Comparison of ENCODE assay signal across 18 cellular contexts in genomic region chr11:98234698-98235097, GRCh38.
DNase-seq lines count a peak whose midpoint lies in the region; ATAC-seq, FAIRE-seq and TF ChIP-seq lines count a peak whose summit lies in the region.
"Had no signal": no experiment of that assay in that cellular context is flagged by ENCODE, and none has a peak within 500 bp of the region (broad histone marks: within the 10 kb centered on the region; RNA-seq: fewer than 3 reads in every experiment).

No MANE protein-coding gene starts in this region.

- no peak overlapping the region for H3K23ac ChIP-seq in mesendoderm (ENCODE audit: low read length)

- no peaks in the 10 kb centered on the region for H3K36me3 ChIP-seq in GM23338 (ENCODE audit: insufficient read depth)
- H3K36me3 ChIP-seq in K562 (ENCODE audit: control insufficient read depth, insufficient read depth, low read length) = no peaks in the 10 kb centered on the region
- no peaks in the 10 kb centered on the region for H3K36me3 ChIP-seq in mesendoderm (ENCODE audit: control insufficient read depth, insufficient read depth, low read length)

- no peak overlapping the region for H4K5ac ChIP-seq in mesendoderm (ENCODE audit: low read length)

- no peak overlapping the region for H3K18ac ChIP-seq in mesendoderm (ENCODE audit: low read length)

- WGBS in K562 (ENCODE audit: insufficient coverage, low coverage, missing lambda C conversion rate) = 50% methylated on average over 2 of the region's 2 CpGs
- WGBS in mesendoderm (ENCODE audit: extremely low coverage, insufficient coverage, low lambda C conversion rate) = no CpG with 5 or more reads among the region's 2 CpGs

- BruUV-seq in K562 (replicated peaks; lab: Mats Ljungman, UMichigan) = no TSS peak

- no peaks in the 10 kb centered on the region for H3K36me3 Mint-ChIP-seq in GM23338 (ENCODE audit: low read depth)
- no peaks in the 10 kb centered on the region for H3K36me3 Mint-ChIP-seq in stimulated activated memory B cell treated with anti-CD40 and anti-IgM and Interleukin-4, amounts not matched to agents 10 μg/mL and 1 μg/mL and 100 μg/mL, for 72 hours
- H3K36me3 Mint-ChIP-seq: CD14-positive monocyte; CD4-positive, alpha-beta memory T cell had no signal

- H3K4me1 ChIP-seq in GM23338 (ENCODE audit: insufficient read depth) = no peaks in the 10 kb centered on the region
- H3K4me1 ChIP-seq in K562 (replicated peaks in 1 of 2; ENCODE audit: control insufficient read depth in 2 of 2, insufficient read depth in 2 of 2, low read length in 2 of 2) = no peaks in the 10 kb centered on the region
- no peaks in the 10 kb centered on the region for H3K4me1 ChIP-seq in mesendoderm (ENCODE audit: control insufficient read depth, low read depth, low read length)
- H3K4me1 ChIP-seq: A549 had no signal

- H3K27ac ChIP-seq in GM23338 (ENCODE audit: low read depth) (no peak overlapping the region), K562 (ENCODE audit: extremely low read depth, low read depth, low read length) (no peak overlapping the region), mesendoderm (ENCODE audit: low read depth, low read length) (no peak overlapping the region)
- H3K27ac ChIP-seq: 22Rv1, A549 had no signal

- H3K4me1 Mint-ChIP-seq in GM23338 = no peaks in the 10 kb centered on the region
- no peaks in the 10 kb centered on the region for H3K4me1 Mint-ChIP-seq in stimulated activated memory B cell treated with anti-CD40 and anti-IgM and Interleukin-4, amounts not matched to agents 10 μg/mL and 1 μg/mL and 100 μg/mL, for 72 hours
- H3K4me1 Mint-ChIP-seq: CD14-positive monocyte; CD4-positive, alpha-beta memory T cell; H9 had no signal

- H3K9me1 ChIP-seq in K562 (ENCODE audit: control insufficient read depth, insufficient read depth, low read length) = no peaks in the 10 kb centered on the region

- no peak for FAIRE-seq in K562 (lab: Jason Lieb, UNC)
- FAIRE-seq: A549, GM12878, H1 had no signal

- H3K27me3 Mint-ChIP-seq in GM23338 (ENCODE audit: insufficient read depth, low read depth, poor library complexity) = no peaks in the 10 kb centered on the region
- no peaks in the 10 kb centered on the region for H3K27me3 Mint-ChIP-seq in stimulated activated memory B cell treated with anti-CD40 and anti-IgM and Interleukin-4, amounts not matched to agents 10 μg/mL and 1 μg/mL and 100 μg/mL, for 72 hours
- H3K27me3 Mint-ChIP-seq: CD4-positive, alpha-beta memory T cell had no signal

- TF ChIP-seq EP300 in K562 (IDR thresholded peaks at IDR 0.05; ENCODE audit: low read length) = no peak

- H4K8ac ChIP-seq in mesendoderm (ENCODE audit: low read depth, low read length) = no peak overlapping the region

- H3K4me3 Mint-ChIP-seq in GM23338 = no peak overlapping the region
- no peak overlapping the region for H3K4me3 Mint-ChIP-seq in stimulated activated memory B cell treated with anti-CD40 and anti-IgM and Interleukin-4, amounts not matched to agents 10 μg/mL and 1 μg/mL and 100 μg/mL, for 72 hours
- H3K4me3 Mint-ChIP-seq: CD14-positive monocyte; CD4-positive, alpha-beta memory T cell; H9 had no signal

- intact Hi-C loops in K562 (cut with micrococcal nuclease) = no loop called here

- H3K9ac ChIP-seq in K562 (ENCODE audit: insufficient read depth in 1 of 2, low read depth in 2 of 2, low read length in 2 of 2) = no peak overlapping the region
- H3K9ac ChIP-seq in mesendoderm (ENCODE audit: low read length) = no peak overlapping the region

- ATAC-seq in GM23338 (no peak), K562 (no peak)
- no peak for ATAC-seq in stimulated activated memory B cell treated with anti-CD40 and anti-IgM and Interleukin-4, amounts not matched to agents 10 μg/mL and 1 μg/mL and 100 μg/mL, for 72 hours
- ATAC-seq: A549, GM12878 had no signal

- H3K4me2 ChIP-seq in GM23338 (no peak overlapping the region), K562 (ENCODE audit: insufficient read depth, low read length) (no peak overlapping the region), mesendoderm (ENCODE audit: low read length) (no peak overlapping the region)
- H3K4me2 ChIP-seq: A549 had no signal

- H3K79me1 ChIP-seq in mesendoderm (ENCODE audit: low read length) = no peaks in the 10 kb centered on the region

- no peak overlapping the region for H2AK5ac ChIP-seq in mesendoderm (ENCODE audit: low read length)

- H2AFZ ChIP-seq in GM23338 (no peak overlapping the region), K562 (ENCODE audit: low read depth, low read length) (no peak overlapping the region)

- H3F3A ChIP-seq in GM23338 (replicated peaks; ENCODE audit: low read depth) = no peaks in the 10 kb centered on the region

- POLR2A ChIA-PET in K562 (lab: Yijun Ruan, JAX) = no interaction called here

- peak; percentile 2 for DNase-seq in DMS 273 (lab: John Stamatoyannopoulos, UW; ENCODE audit: unreplicated experiment)
- DNase-seq in DMS 273 treated with DMSO at 0.1 percent for 48 hours (lab: John Stamatoyannopoulos, UW) = no peak
- peak; percentile 1 for DNase-seq in GM23338 (ENCODE audit: low spot score)
- no peak for DNase-seq in K562 (ENCODE audit: extremely low read depth in 1 of 4, low spot score in 3 of 4)
- DNase-seq in mesendoderm = peak; percentile 22
- DNase-seq in dedifferentiated amniotic fluid mesenchymal stem cell (ENCODE audit: extremely low spot score) = no peak
- DNase-seq: AML-193; CD4-positive, alpha-beta memory T cell; DMS53; DND-41; EL; H9 had no signal

- no peaks in the 10 kb centered on the region for H3K9me2 ChIP-seq in GM23338 (ENCODE audit: insufficient read depth)

- H3K4me3 ChIP-seq in GM23338 = no peak overlapping the region
- H3K4me3 ChIP-seq in K562 = no peak overlapping the region
- H3K4me3 ChIP-seq in mesendoderm (ENCODE audit: low read length) = no peak overlapping the region
- H3K4me3 ChIP-seq: A549, GM12878 had no signal

- no peak overlapping the region for H2BK15ac ChIP-seq in mesendoderm (replicated peaks; ENCODE audit: low read depth)

- no peak overlapping the region for H3K27ac Mint-ChIP-seq in GM23338
- H3K27ac Mint-ChIP-seq in stimulated activated memory B cell treated with anti-CD40 and anti-IgM and Interleukin-4, amounts not matched to agents 10 μg/mL and 1 μg/mL and 100 μg/mL, for 72 hours = no peak overlapping the region
- H3K27ac Mint-ChIP-seq: CD4-positive, alpha-beta memory T cell; H9 had no signal

- H4K20me1 ChIP-seq in GM23338 (replicated peaks; ENCODE audit: insufficient read depth) (no peaks in the 10 kb centered on the region), K562 (replicated peaks; ENCODE audit: control insufficient read depth, insufficient read depth, low read length) (no peaks in the 10 kb centered on the region)

- no peak overlapping the region for H3K4ac ChIP-seq in mesendoderm (ENCODE audit: low read depth, low read length)

- H2BK120ac ChIP-seq in mesendoderm (ENCODE audit: low read depth, low read length) = no peak overlapping the region

- H3K9me3 ChIP-seq in K562 (replicated peaks; ENCODE audit: control insufficient read depth, insufficient read depth, low read depth, low read length) = no peaks in the 10 kb centered on the region
- H3K9me3 ChIP-seq: A549 had no signal

- H3K9me3 Mint-ChIP-seq in GM23338 = peaks cover 4% of the 10 kb centered on the region; the same call in 2 of the 3 replicates
- peaks cover 6% of the 10 kb centered on the region for H3K9me3 Mint-ChIP-seq in stimulated activated memory B cell treated with anti-CD40 and anti-IgM and Interleukin-4, amounts not matched to agents 10 μg/mL and 1 μg/mL and 100 μg/mL, for 72 hours

- CTCF ChIA-PET in K562 (lab: Yijun Ruan, JAX; ENCODE audit: low intra/inter-chr PET ratio) = no interaction called here

- TF ChIP-seq RAD21 in K562 (CRISPR knock-in tag; conservative IDR thresholded peaks at IDR 0.05 in 1 of 2, IDR thresholded peaks at IDR 0.05 in 1 of 2) = no peak

- no peak for TF ChIP-seq POLR2A in K562 (conservative IDR thresholded peaks at IDR 0.05)

- in situ Hi-C loops in K562 (cut with MboI) = no loop called here

- H3K79me2 ChIP-seq in GM23338 (replicated peaks; ENCODE audit: insufficient read depth) = no peaks in the 10 kb centered on the region
- H3K79me2 ChIP-seq in K562 (ENCODE audit: control insufficient read depth, insufficient read depth, low read length) = no peaks in the 10 kb centered on the region
- no peaks in the 10 kb centered on the region for H3K79me2 ChIP-seq in mesendoderm (ENCODE audit: control insufficient read depth, insufficient read depth, low read length)

- H3K56ac ChIP-seq in mesendoderm (ENCODE audit: low read length) = no peak overlapping the region

- TF ChIP-seq CTCF in GM23338 (conservative IDR thresholded peaks at IDR 0.05; ENCODE audit: low read depth in 2 of 2) = no peak
- TF ChIP-seq CTCF in K562 (IDR thresholded peaks at IDR 0.05 in 2 of 3, conservative IDR thresholded peaks at IDR 0.05 in 1 of 3; ENCODE audit: insufficient read depth in 2 of 3, low read depth in 1 of 3, low read length in 3 of 3) = no peak

- no peaks in the 10 kb centered on the region for H3K27me3 ChIP-seq in GM23338 (ENCODE audit: insufficient read depth)
- H3K27me3 ChIP-seq in K562 (ENCODE audit: control insufficient read depth in 2 of 2, insufficient read depth in 2 of 2, low read length in 2 of 2) = no peaks in the 10 kb centered on the region
- no peaks in the 10 kb centered on the region for H3K27me3 ChIP-seq in mesendoderm (ENCODE audit: insufficient read depth, low read length, poor library complexity)

- H2BK5ac ChIP-seq in mesendoderm (ENCODE audit: low read length) = no peak overlapping the region

TF ChIP-seq in GM23338, 12 proteins besides CTCF, POLR2A, EP300 and RAD21 (continues in another document):
- TF ChIP-seq NANOG (IDR thresholded peaks at IDR 0.05; ENCODE audit: borderline replicate concordance) (no peak), EZH2 (IDR thresholded peaks at IDR 0.05; ENCODE audit: low read depth, unreplicated experiment) (no peak), STAT1 (IDR thresholded peaks at IDR 0.05; ENCODE audit: unreplicated experiment) (no peak)

TF ChIP-seq in K562, 482 proteins besides CTCF, POLR2A, EP300 and RAD21:
- TF ChIP-seq ARID2 (IDR thresholded peaks at IDR 0.05) (no peak), SMARCC2 (IDR thresholded peaks at IDR 0.05; ENCODE audit: low read depth) (no peak), ZNF436 (CRISPR knock-in tag; IDR thresholded peaks at IDR 0.05) (no peak), PKNOX1 (IDR thresholded peaks at IDR 0.05) (peak; percentile 40), RFX1 (IDR thresholded peaks at IDR 0.05) (peak; percentile 91)
TF ChIP-seq in K562: peak in this region for 2.

Comparison
In these comparisons a context has a peak if more than half of its experiments do, and no peak if none do; other contexts are left out.
1. DNase-seq: peak in DMS 273 (single experiment), GM23338 (single experiment) and mesendoderm (single experiment); none in DMS 273 treated with DMSO at 0.1 percent for 48 hours (single experiment), K562 (0 of 4) and dedifferentiated amniotic fluid mesenchymal stem cell (single experiment).